9 cellular contexts compared by ENCODE assay signal in genomic region chr20:53857723-53858236, GRCh38.
DNase-seq lines count a peak whose midpoint lies in the region; ATAC-seq, FAIRE-seq and TF ChIP-seq lines count a peak whose summit lies in the region.
"Had no signal": no experiment of that assay in that cellular context is flagged by ENCODE, and none has a peak within 500 bp of the region (broad histone marks: within the 10 kb centered on the region; RNA-seq: fewer than 3 reads in every experiment).

No MANE protein-coding gene starts in this region.

- DNase-seq in HT-29 (ENCODE audit: low spot score) = peak; percentile 91
- peak; percentile 32 for DNase-seq in OCI-M1 (lab: John Stamatoyannopoulos, UW)
- peak; percentile 64 for DNase-seq in right atrium auricular region (ENCODE audit: low spot score)
- DNase-seq in small intestine = peak; percentile 79
- no peak for DNase-seq in activated CD4-positive, alpha-beta T cell treated with anti-CD3 and anti-CD28 coated beads, Interleukin-2, amount 50 U/mL, for 48 hours
- no peak for DNase-seq in NK-92 treated with Interleukin-12 subunit alpha and Interleukin-12 subunit beta, amount 100 ng/mL, for 24 hours (lab: John Stamatoyannopoulos, UW)
- DNase-seq: activated CD4-positive, alpha-beta memory T cell treated with anti-CD3 and anti-CD28 coated beads for 36 hours; NCI-H1417 treated with DMSO at 0.1 percent for 48 hours had no signal

- no peak for FAIRE-seq in small intestine (lab: Jason Lieb, UNC)

- ATAC-seq in GM21717 (IDR thresholded peaks at IDR 0.05; ENCODE audit: unreplicated experiment) = no peak

- H3K36me3 ChIP-seq in right atrium auricular region (no peaks in the 10 kb centered on the region), small intestine (ENCODE audit: control insufficient read depth in 2 of 2, insufficient read depth in 2 of 2, low read length in 2 of 2) (no peaks in the 10 kb centered on the region)

- H3K4me3 ChIP-seq in right atrium auricular region = no peak overlapping the region
- no peak overlapping the region for H3K4me3 ChIP-seq in small intestine (ENCODE audit: low read depth in 1 of 2, low read length in 2 of 2)

- 14 to 30% (median 25%) methylated on average over 7 of the region's 7 CpGs for WGBS in small intestine, 3 donors

- H3K27me3 ChIP-seq in right atrium auricular region (no peaks in the 10 kb centered on the region), small intestine (ENCODE audit: control insufficient read depth in 2 of 2, insufficient read depth in 2 of 2, low read length in 2 of 2) (no peaks in the 10 kb centered on the region)

- H3K4me1 ChIP-seq in right atrium auricular region (peaks cover 0 to 16% of the 10 kb centered on the region in 2 donors), small intestine (ENCODE audit: control insufficient read depth in 2 of 2, insufficient read depth in 1 of 2, low read depth in 1 of 2, low read length in 1 of 2) (peaks cover 0 to 2% of the 10 kb centered on the region in 2 donors)

- no peak for TF ChIP-seq CTCF in right atrium auricular region (IDR thresholded peaks at IDR 0.05)

- H3K9me3 ChIP-seq in right atrium auricular region = no peaks in the 10 kb centered on the region
- no peaks in the 10 kb centered on the region for H3K9me3 ChIP-seq in small intestine (ENCODE audit: control insufficient read depth, low read depth)

- H3K27ac ChIP-seq in right atrium auricular region (no peak overlapping the region), small intestine (ENCODE audit: low read depth in 1 of 2, low read length in 1 of 2) (peak overlapping the region in 1 of 2 donors; percentile 60)

Comparison
In these comparisons a context has a peak if more than half of its experiments do, and no peak if none do; other contexts are left out.
1. DNase-seq: peak in HT-29 (single experiment), OCI-M1 (single experiment), right atrium auricular region (single experiment) and small intestine (single experiment); none in activated CD4-positive, alpha-beta T cell treated with anti-CD3 and anti-CD28 coated beads, Interleukin-2, amount 50 U/mL, for 48 hours (0 of 2) and NK-92 treated with Interleukin-12 subunit alpha and Interleukin-12 subunit beta, amount 100 ng/mL, for 24 hours (single experiment).